Comparison of ENCODE assay signal across 9 cellular contexts in genomic region chr10:124403548-124403947, GRCh38. TPM values are rescaled to one million over a fixed set of nuclear protein-coding genes. Genes with fewer than 3 reads are reported as not detected.
A peak's percentile ranks its signal among the peaks of the same experiment; 100 is the strongest.
DNase-seq lines count a peak whose midpoint lies in the region; ATAC-seq and TF ChIP-seq lines count a peak whose summit lies in the region.
"Had no signal": no experiment of that assay in that cellular context is flagged by ENCODE, and none has a peak within 500 bp of the region (broad histone marks: within the 10 kb centered on the region; RNA-seq: fewer than 3 reads in every experiment).

No MANE protein-coding gene starts in this region.

- no peaks in the 10 kb centered on the region for H3K9me3 Mint-ChIP-seq in activated T-cell treated with anti-CD3 and anti-CD28 coated beads, Interleukin-2, amount 50 U/mL, for 4 hours

- no peaks in the 10 kb centered on the region for H3K27me3 Mint-ChIP-seq in activated T-cell treated with anti-CD3 and anti-CD28 coated beads, Interleukin-2, amount 50 U/mL, for 4 hours (ENCODE audit: low read depth)

- peak; percentile 53 for DNase-seq in Daoy (ENCODE audit: low read depth)
- DNase-seq in GM20000 (ENCODE audit: low spot score), result peak; percentile 77
- DNase-seq in NCI-H526 treated with DMSO at 0.1 percent for 48 hours (lab: John Stamatoyannopoulos, UW), result peak; percentile 50
- no peak for DNase-seq in activated T-cell treated with anti-CD3 and anti-CD28 coated beads, Interleukin-2, amount 50 U/mL, for 4 hours
- peak; percentile 82 for DNase-seq in glomerular endothelial cell (ENCODE audit: extremely low read depth, low read depth, low spot score)
- DNase-seq in pons (ENCODE audit: low spot score), result peak; percentile 89
- DNase-seq in activated gamma-delta T cell (lab: John Stamatoyannopoulos, UW), result no peak

- H3K36me3 Mint-ChIP-seq in activated T-cell treated with anti-CD3 and anti-CD28 coated beads, Interleukin-2, amount 50 U/mL, for 4 hours (ENCODE audit: insufficient read depth), result peaks cover 35% of the 10 kb centered on the region

- no peak overlapping the region for H3K4me3 Mint-ChIP-seq in activated T-cell treated with anti-CD3 and anti-CD28 coated beads, Interleukin-2, amount 50 U/mL, for 4 hours

- peak; percentile 75 for ATAC-seq in HG03571 (IDR thresholded peaks at IDR 0.05; ENCODE audit: unreplicated experiment)
- ATAC-seq in activated T-cell treated with anti-CD3 and anti-CD28 coated beads, Interleukin-2, amount 50 U/mL, for 4 hours, result peak; percentile 98

- peaks cover 9% of the 10 kb centered on the region for H3K4me1 Mint-ChIP-seq in activated T-cell treated with anti-CD3 and anti-CD28 coated beads, Interleukin-2, amount 50 U/mL, for 4 hours (ENCODE audit: low read depth)

- TF ChIP-seq CTCF in GM20000 (IDR thresholded peaks at IDR 0.05; ENCODE audit: extremely low read depth, missing control alignments), result peak; percentile 50

RNA-seq across cellular contexts. Expression of gene OAT, which starts 15.2 kb away (rescaled TPM):
- total RNA-seq in Daoy (2014; rRNA removed; shearing (Covaris generic)), result 90.5 and 101 TPM in 2 replicates
- 10 to 100 TPM; 42.9 to 50.5 (median 46.8) TPM for total RNA-seq in activated T-cell treated with anti-CD3 and anti-CD28 coated beads, Interleukin-2, amount 50 U/mL, for 4 hours
- 97.1 and 114 TPM in 2 replicates for total RNA-seq in glomerular endothelial cell

RNA-seq across cellular contexts. Expression of gene NKX1-2, which starts 46.3 kb away (rescaled TPM):
- not detected in 2 replicates for total RNA-seq in Daoy (2014; rRNA removed; shearing (Covaris generic))
- total RNA-seq in activated T-cell treated with anti-CD3 and anti-CD28 coated beads, Interleukin-2, amount 50 U/mL, for 4 hours, result not detected
- not detected in 2 replicates for total RNA-seq in glomerular endothelial cell
- total RNA-seq: aorta had no signal

RNA-seq across cellular contexts. Expression of gene LHPP, which starts 58.1 kb away (rescaled TPM):
- total RNA-seq in Daoy (2014; rRNA removed; shearing (Covaris generic)), result 2.6 and 6.0 TPM in 2 replicates
- total RNA-seq in activated T-cell treated with anti-CD3 and anti-CD28 coated beads, Interleukin-2, amount 50 U/mL, for 4 hours, result 1 to 10 TPM; 2.5 to 3.3 (median 3.2) TPM
- 5.6 and 7.6 TPM in 2 replicates for total RNA-seq in glomerular endothelial cell

Comparison
In these comparisons a context has a peak if more than half of its experiments do, and no peak if none do; other contexts are left out.
1. DNase-seq: peak in Daoy (single experiment), GM20000 (single experiment), NCI-H526 treated with DMSO at 0.1 percent for 48 hours (single experiment), glomerular endothelial cell (single experiment) and pons (single experiment); none in activated T-cell treated with anti-CD3 and anti-CD28 coated beads, Interleukin-2, amount 50 U/mL, for 4 hours (single experiment) and activated gamma-delta T cell (single experiment).